ENCODE assay signal across 10 cellular contexts in the genomic region with DNA sequence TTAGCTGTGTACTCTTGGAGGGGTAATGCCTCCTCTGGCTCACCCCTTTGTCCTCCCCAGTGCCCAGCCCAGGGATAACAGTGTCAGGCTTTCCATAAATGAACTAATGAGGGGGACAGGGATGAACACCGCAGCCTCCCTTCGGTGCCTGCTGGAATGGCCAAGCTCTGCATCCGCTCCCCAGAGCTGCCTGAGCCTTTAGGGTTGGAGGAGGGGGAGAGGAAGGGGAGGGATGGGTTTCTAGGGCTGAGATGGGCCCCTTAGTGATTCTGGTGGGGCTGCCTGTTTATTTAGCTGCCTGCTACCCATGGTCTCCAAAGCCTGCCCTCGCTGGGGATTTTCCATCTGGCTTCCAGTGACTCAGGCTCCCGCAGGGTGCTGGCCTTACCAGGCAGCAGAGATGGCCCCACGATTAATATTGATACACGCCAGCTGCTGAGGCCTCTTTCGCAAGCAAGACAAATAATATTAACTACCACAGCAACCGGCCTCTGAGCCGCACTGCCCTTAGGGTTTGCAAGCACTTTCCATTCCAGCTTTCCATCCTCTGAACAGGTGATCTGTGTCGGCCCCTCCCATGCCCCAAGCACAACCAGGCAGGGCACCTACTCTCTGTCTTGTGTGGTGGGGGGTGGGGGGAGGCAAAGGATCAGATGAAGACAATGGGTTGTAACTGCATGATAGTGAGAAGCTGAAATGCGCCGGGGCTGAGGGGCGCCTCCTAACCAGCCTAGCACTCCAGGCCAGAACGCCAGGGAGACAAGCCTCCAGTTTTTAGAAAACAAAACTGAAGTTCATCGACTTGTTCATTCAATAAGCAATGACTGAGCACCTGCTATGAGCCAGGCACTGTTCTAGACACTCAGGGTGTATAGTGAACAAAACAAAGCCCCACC. TPM values are rescaled to one million over a fixed set of nuclear protein-coding genes. Genes with fewer than 3 reads are reported as not detected.
DNase-seq lines count a peak whose midpoint lies in the region; ATAC-seq and TF ChIP-seq lines count a peak whose summit lies in the region.
"Had no signal": no experiment of that assay in that cellular context is flagged by ENCODE, and none has a peak within 500 bp of the region (broad histone marks: within the 10 kb centered on the region; RNA-seq: fewer than 3 reads in every experiment).

No MANE protein-coding gene starts in this region.

- peaks cover 0 to 13% (median 0%) of the 10 kb centered on the region in 4 donors for H3K4me1 ChIP-seq in Peyer's patch
- peaks cover 4% of the 10 kb centered on the region for H3K4me1 ChIP-seq in upper lobe of right lung
- no peaks in the 10 kb centered on the region for H3K4me1 ChIP-seq in ascending aorta

- H3K4me3 Mint-ChIP-seq in glutamatergic neuron (ENCODE audit: unreplicated experiment): peak overlapping the region; percentile 30

- H3K27ac Mint-ChIP-seq in glutamatergic neuron (ENCODE audit: unreplicated experiment): peak overlapping the region; percentile 80

- intact Hi-C loops in upper lobe of right lung (cut with DNase I): loop anchor here (5.0 kb wide), 1 partner anchor 99 kb away; no protein-coding TSS in a partner anchor
- intact Hi-C loops in ascending aorta (cut with DNase I): loop anchor here (2.0 to 10.0 kb wide), 3 partner anchors 59 to 531 kb away; a partner anchor contains a TSS

- no peak overlapping the region for H3K4me3 ChIP-seq in Peyer's patch
- no peak overlapping the region for H3K4me3 ChIP-seq in upper lobe of right lung
- no peak overlapping the region for H3K4me3 ChIP-seq in ascending aorta

- H3K36me3 Mint-ChIP-seq in glutamatergic neuron (ENCODE audit: unreplicated experiment): peaks cover 8% of the 10 kb centered on the region

- H3K27ac ChIP-seq in Peyer's patch (peak overlapping the region in 2 of 4 donors; percentile 13 to 48), upper lobe of right lung (no peak overlapping the region), ascending aorta (no peak overlapping the region)
- H3K27ac ChIP-seq: 22Rv1 had no signal

- ATAC-seq in upper lobe of right lung (peak; percentile 19), GM21737 (IDR thresholded peaks at IDR 0.05; ENCODE audit: unreplicated experiment) (no peak)

- TF ChIP-seq CTCF in Peyer's patch (IDR thresholded peaks at IDR 0.05) (no peak), glutamatergic neuron (IDR thresholded peaks at IDR 0.05; ENCODE audit: partially characterized antibody, unreplicated experiment) (no peak), upper lobe of right lung (IDR thresholded peaks at IDR 0.05) (no peak), ascending aorta (IDR thresholded peaks at IDR 0.05) (no peak)

- H3K27me3 Mint-ChIP-seq in glutamatergic neuron (ENCODE audit: unreplicated experiment): peaks cover 42% of the 10 kb centered on the region

- H3K27me3 ChIP-seq in Peyer's patch: no peaks in the 10 kb centered on the region
- no peaks in the 10 kb centered on the region for H3K27me3 ChIP-seq in upper lobe of right lung
- no peaks in the 10 kb centered on the region for H3K27me3 ChIP-seq in ascending aorta

- H3K9me3 ChIP-seq in Peyer's patch: no peaks in the 10 kb centered on the region
- H3K9me3 ChIP-seq in upper lobe of right lung: no peaks in the 10 kb centered on the region
- no peaks in the 10 kb centered on the region for H3K9me3 ChIP-seq in ascending aorta

- no peak for TF ChIP-seq POLR2A in Peyer's patch (IDR thresholded peaks at IDR 0.05)

- no peaks in the 10 kb centered on the region for H3K36me3 ChIP-seq in Peyer's patch
- H3K36me3 ChIP-seq in upper lobe of right lung: no peaks in the 10 kb centered on the region
- H3K36me3 ChIP-seq in ascending aorta: peaks cover 0 to 6% of the 10 kb centered on the region in 2 donors

- H3K4me1 Mint-ChIP-seq in glutamatergic neuron (ENCODE audit: low read depth, unreplicated experiment): peaks cover 60% of the 10 kb centered on the region

- DNase-seq in SIG-M5 treated with dmso at 0.1 percent for 504 hours (lab: John Stamatoyannopoulos, UW; ENCODE audit: unreplicated experiment) (peak; percentile 64), SIG-M5 (lab: John Stamatoyannopoulos, UW) (no peak), Peyer's patch (peak in 2 of 3 donors; percentile 18 to 59), glutamatergic neuron (no peak), upper lobe of right lung (no peak), ascending aorta (ENCODE audit: low spot score in 2 of 2) (no peak)
- no peak for DNase-seq in stimulated activated naive CD4-positive, alpha-beta T cell (lab: John Stamatoyannopoulos, UW)
- DNase-seq: central memory CD4-positive, alpha-beta T cell had no signal

- peaks cover 50% of the 10 kb centered on the region for H3K9me3 Mint-ChIP-seq in glutamatergic neuron (ENCODE audit: unreplicated experiment)

RNA-seq across cellular contexts. Expression of a gene that starts 56.7 kb away (rescaled TPM):
- total RNA-seq in Peyer's patch: 1 to 10 TPM; 1.2 to 6.2 (median 4.5) TPM
- 552 TPM for total RNA-seq in glutamatergic neuron (ENCODE audit: unreplicated experiment)
- 63.1 TPM for total RNA-seq in upper lobe of right lung
- total RNA-seq in ascending aorta: 23.9 TPM

Comparison
In these comparisons a context has a peak if more than half of its experiments do, and no peak if none do; other contexts are left out.
1. DNase-seq: peak in SIG-M5 treated with dmso at 0.1 percent for 504 hours (single experiment) and Peyer's patch (2 of 3); none in SIG-M5 (single experiment), glutamatergic neuron (single experiment), upper lobe of right lung (single experiment), ascending aorta (0 of 2) and stimulated activated naive CD4-positive, alpha-beta T cell (0 of 6).